In the genomic region with DNA sequence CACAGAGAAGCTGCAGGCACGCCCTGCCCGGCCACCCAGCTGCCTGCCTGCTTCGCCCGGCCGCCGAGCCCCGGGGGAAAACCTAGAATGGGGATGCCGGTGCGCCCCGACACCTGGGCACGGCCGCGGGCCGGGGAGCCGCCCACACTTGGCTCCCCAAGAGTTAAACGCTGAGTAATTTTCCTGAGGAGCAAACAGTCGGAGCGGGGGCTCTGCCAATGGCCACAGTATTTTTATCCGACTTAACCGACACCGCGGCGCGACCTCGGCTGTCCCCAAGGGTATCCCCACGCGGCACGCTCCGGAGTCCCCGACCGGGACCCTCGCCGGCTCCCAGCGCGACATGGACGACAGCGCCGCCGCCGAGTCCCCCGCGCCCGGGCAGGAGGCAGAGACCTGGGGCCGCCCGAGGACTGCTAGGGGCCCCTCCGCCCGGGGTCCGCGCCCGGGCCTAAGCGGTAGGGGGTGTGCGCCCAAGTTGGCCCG, we compare ENCODE assay signal across 8 cellular contexts. TPM values are rescaled to one million over a fixed set of nuclear protein-coding genes. Genes with fewer than 3 reads are reported as not detected.
DNase-seq lines count a peak whose midpoint lies in the region; ATAC-seq and TF ChIP-seq lines count a peak whose summit lies in the region.

No MANE protein-coding gene starts in this region.

- H3K14ac ChIP-seq in IMR-90 (replicated peaks; ENCODE audit: low read depth, low read length) = no peak overlapping the region

- H3K36me3 ChIP-seq in GM06990 (ENCODE audit: control insufficient read depth, insufficient read depth, low read length) (no peaks in the 10 kb centered on the region), IMR-90 (ENCODE audit: control insufficient read depth, insufficient read depth, low read length) (no peaks in the 10 kb centered on the region), heart right ventricle (no peaks in the 10 kb centered on the region), rectal smooth muscle tissue (ENCODE audit: control insufficient read depth, insufficient read depth, low read length) (no peaks in the 10 kb centered on the region)

- H3K4me3 ChIP-seq in GM06990 (replicated peaks; ENCODE audit: low read depth, low read length) (peak overlapping the region; percentile 81), IMR-90 (ENCODE audit: insufficient read depth, low read depth, low read length) (peak overlapping the region; percentile 87), heart right ventricle (peak overlapping the region; percentile 73 to 98 (median 95)), rectal smooth muscle tissue (ENCODE audit: low read length) (peak overlapping the region; percentile 79)

- peaks cover 10% of the 10 kb centered on the region for H3K4me1 ChIP-seq in IMR-90 (ENCODE audit: control insufficient read depth, insufficient read depth, low read length)
- H3K4me1 ChIP-seq in heart right ventricle = peaks cover 2 to 51% (median 17%) of the 10 kb centered on the region in 9 donors
- H3K4me1 ChIP-seq in rectal smooth muscle tissue (ENCODE audit: control insufficient read depth, insufficient read depth, low read length) = peaks cover 7% of the 10 kb centered on the region

- peaks cover 14 to 37% of the 10 kb centered on the region in 2 experiments for H3K79me1 ChIP-seq in IMR-90 (ENCODE audit: low read depth in 1 of 2, low read length in 2 of 2)

- CTCF ChIA-PET in IMR-90 (lab: Yijun Ruan, JAX) = interaction anchor here (0.9 kb wide), 1 partner anchor 15 kb away, joined by 3 read pairs; no protein-coding TSS in a partner anchor

- H3K27ac ChIP-seq in IMR-90 (ENCODE audit: insufficient read depth, low read length) (peak overlapping the region; percentile 43), heart right ventricle (peak overlapping the region; percentile 49 to 91 (median 83)), rectal smooth muscle tissue (ENCODE audit: low read depth, low read length) (peak overlapping the region; percentile 67)

- H3K23ac ChIP-seq in IMR-90 (ENCODE audit: low read depth, low read length) = peak overlapping the region; percentile 5; the same call in 1 of the 2 replicates

- peaks cover 11% of the 10 kb centered on the region; the same call in 1 of the 2 replicates for H4K20me1 ChIP-seq in IMR-90 (ENCODE audit: insufficient read depth, low read length)

- H3K27me3 ChIP-seq in GM06990 (replicated peaks; ENCODE audit: control insufficient read depth, insufficient read depth, low read length) (no peaks in the 10 kb centered on the region), IMR-90 (ENCODE audit: control insufficient read depth, insufficient read depth, low read length) (no peaks in the 10 kb centered on the region), heart right ventricle (no peaks in the 10 kb centered on the region), rectal smooth muscle tissue (ENCODE audit: control insufficient read depth, insufficient read depth, low read length) (no peaks in the 10 kb centered on the region)

- no peak for TF ChIP-seq POLR2A in IMR-90 (IDR thresholded peaks at IDR 0.05; ENCODE audit: low read depth, low read length)

- H3K9me3 ChIP-seq in IMR-90 (ENCODE audit: control insufficient read depth, insufficient read depth, low read length) = no peaks in the 10 kb centered on the region
- H3K9me3 ChIP-seq in heart right ventricle = no peaks in the 10 kb centered on the region

- intact Hi-C loops in IMR-90 (cut with micrococcal nuclease) (loop anchor here (5.0 to 10.0 kb wide), 4 partner anchors 51 to 619 kb away; no protein-coding TSS in a partner anchor), heart right ventricle (cut with DNase I) (loop anchor here in 4 of 10 donors (5.0 to 10.0 kb wide), 3 partner anchors 71 to 86 kb away; no protein-coding TSS in a partner anchor)

- H3K9ac ChIP-seq in IMR-90 (ENCODE audit: low read depth, low read length) (peak overlapping the region; percentile 59), rectal smooth muscle tissue (ENCODE audit: low read length) (no peak overlapping the region)

- no TSS peak for BruUV-seq in IMR-90 (replicated peaks; lab: Mats Ljungman, UMichigan)

- H4K91ac ChIP-seq in IMR-90 (ENCODE audit: insufficient read depth, low read depth, low read length) = no peak overlapping the region

- no peak overlapping the region for H2AK5ac ChIP-seq in IMR-90 (ENCODE audit: low read depth, low read length)

- ATAC-seq in GM21717 (IDR thresholded peaks at IDR 0.05; ENCODE audit: unreplicated experiment) (peak; percentile 34), IMR-90 (ENCODE audit: low read depth) (0 out of 2 replicates have a peak, but pooled peaks have one; percentile 9), heart right ventricle (peak in 6 of 8 donors; percentile 1 to 42 (median 10))

- no peak overlapping the region for H3K18ac ChIP-seq in IMR-90 (ENCODE audit: low read depth, low read length)

- no peak overlapping the region for H2BK120ac ChIP-seq in IMR-90 (ENCODE audit: low read depth, low read length)

- POLR2A ChIA-PET in IMR-90 (lab: Charles Lee; ENCODE audit: unreplicated experiment) = no interaction called here

- H3K4me2 ChIP-seq in IMR-90 (ENCODE audit: low read depth, low read length) = peak overlapping the region; percentile 82

- dilution Hi-C loops in IMR-90 (cut with HindIII; ENCODE audit: low sequenced_read_pairs, unreplicated experiment) = no loop called here

- 2% methylated on average over 9 of the region's 53 CpGs; no CpG with 5 or more reads in 1 of the 2 experiments for WGBS in IMR-90 (ENCODE audit: extremely low coverage in 2 of 2, insufficient read length in 1 of 2), 2 experiments
- WGBS in heart right ventricle, 2 donors = 0 to 1% methylated on average over 51 to 53 of the region's 53 CpGs

- H2AK9ac ChIP-seq in IMR-90 (replicated peaks; ENCODE audit: low read depth, low read length, poor library complexity) = peak overlapping the region; percentile 30

- H2AFZ ChIP-seq in IMR-90 (replicated peaks; ENCODE audit: low read length, poor library complexity) = peak overlapping the region; percentile 98

- H2BK5ac ChIP-seq in IMR-90 (ENCODE audit: low read depth, low read length, poor library complexity, severe bottlenecking) = peak overlapping the region; percentile 1

- H4K8ac ChIP-seq in IMR-90 (ENCODE audit: low read depth in 2 of 2, low read length in 2 of 2) = no peak overlapping the region

- H2BK15ac ChIP-seq in IMR-90 (ENCODE audit: low read depth, low read length) = no peak overlapping the region

- DNase-seq in GM06990 (ENCODE audit: extremely low read depth, insufficient read length) (peak; percentile 55), IMR-90 (no peak), activated gamma-delta T cell treated with Interleukin-2 at 50 U/mL for 16 hours (peak; percentile 14), heart right ventricle (peak; percentile 24 to 30), midbrain (lab: John Stamatoyannopoulos, UW) (no peak), NCI-H1105 treated with DMSO at 0.1 percent for 48 hours (lab: John Stamatoyannopoulos, UW) (no peak)

- H4K5ac ChIP-seq in IMR-90 (ENCODE audit: low read depth, low read length) = no peak overlapping the region

- in situ Hi-C loops in IMR-90 (cut with MboI; ENCODE audit: low sequenced_read_pairs) = no loop called here

- no peak for TF ChIP-seq RAD21 in IMR-90 (IDR thresholded peaks at IDR 0.05; ENCODE audit: low read length)

- H3K9me1 ChIP-seq in IMR-90 (ENCODE audit: insufficient read depth, low read length) = peaks cover 13% of the 10 kb centered on the region

- H2BK20ac ChIP-seq in IMR-90 (ENCODE audit: low read depth, low read length) = no peak overlapping the region

- H3K4ac ChIP-seq in IMR-90 (ENCODE audit: low read depth, low read length) = no peak overlapping the region; the same call in 1 of the 2 replicates

- TF ChIP-seq CTCF in GM06990 (IDR thresholded peaks at IDR 0.05; ENCODE audit: insufficient read depth, low read length, poor library complexity, severe bottlenecking) (no peak), IMR-90 (conservative IDR thresholded peaks at IDR 0.05; ENCODE audit: low read depth, low read length) (no peak), heart right ventricle (IDR thresholded peaks at IDR 0.05) (no peak)

- H3K56ac ChIP-seq in IMR-90 (ENCODE audit: extremely low read depth, insufficient read depth, low read length) = no peak overlapping the region

TF ChIP-seq in IMR-90, 13 proteins besides CTCF, POLR2A, EP300 and RAD21:
- TF ChIP-seq BHLHE40 (IDR thresholded peaks at IDR 0.05; ENCODE audit: low read depth, low read length) (no peak), CHD1 (IDR thresholded peaks at IDR 0.05; ENCODE audit: low read depth, low read length) (no peak), MAFK (IDR thresholded peaks at IDR 0.05; ENCODE audit: low read depth, low read length) (no peak), SMC3 (IDR thresholded peaks at IDR 0.05; ENCODE audit: low read depth, low read length) (no peak), RFX5 (IDR thresholded peaks at IDR 0.05; ENCODE audit: low read depth, low read length) (no peak), CEBPB (IDR thresholded peaks at IDR 0.05; ENCODE audit: low read depth, low read length) (no peak), MXI1 (IDR thresholded peaks at IDR 0.05; ENCODE audit: borderline replicate concordance, low read depth, low read length) (no peak), RCOR1 (IDR thresholded peaks at IDR 0.05; ENCODE audit: insufficient replicate concordance, low read length) (no peak), FOS (IDR thresholded peaks at IDR 0.05; ENCODE audit: low read depth, low read length) (no peak)

RNA-seq across cellular contexts. Expression of gene UXS1, which starts 0.6 kb away (rescaled TPM):
- total RNA-seq in IMR-90 (2012; rRNA removed) (24.7 and 33.7 TPM in 2 replicates), heart right ventricle (10 to 100 TPM; 22.0 to 35.0 (median 25.9) TPM)
- polyA plus RNA-seq in IMR-90 (2012; rRNA removed) (54.1 and 54.3 TPM in 2 replicates), heart right ventricle (10 to 100 TPM in 1 of 2 donors, 1 to 10 TPM in 1; 7.1 to 19.9 TPM)
- 31.1 and 35.6 TPM in 2 replicates for polyA plus RNA-seq in IMR-90 (2012; cell fraction: cytosol; rRNA removed)
- 22.8 and 23.4 TPM in 2 replicates for polyA plus RNA-seq in IMR-90 (2012; cell fraction: nucleus; rRNA removed; ENCODE audit: low replicate concordance)

Comparison
In these comparisons a context has a peak if more than half of its experiments do, and no peak if none do; other contexts are left out.
1. DNase-seq: peak in GM06990 (single experiment), activated gamma-delta T cell treated with Interleukin-2 at 50 U/mL for 16 hours (single experiment) and heart right ventricle (2 of 2); none in IMR-90 (single experiment), midbrain (single experiment) and NCI-H1105 treated with DMSO at 0.1 percent for 48 hours (single experiment).
2. Peak in every context shown above with its lines, with median percentiles within 50 percentile points of each other: H3K4me3 ChIP-seq, ATAC-seq and H3K27ac ChIP-seq.